ENCODE assay signal across 11 cellular contexts in genomic region chr2:54949431-54949830, GRCh38.
"Had no signal": no experiment of that assay in that cellular context is flagged by ENCODE, and none has a peak within 500 bp of the region (broad histone marks: within the 10 kb centered on the region; RNA-seq: fewer than 3 reads in every experiment).

No MANE protein-coding gene starts in this region.

- H2AFZ ChIP-seq: parathyroid adenoma had no signal

- H3K36me3 ChIP-seq: colonic mucosa, tibial artery, uterus had no signal

- H3K9me3 ChIP-seq: colonic mucosa, tibial artery, uterus had no signal

- H3K4me1 ChIP-seq: colonic mucosa, parathyroid adenoma, uterus had no signal

- H3K4me3 ChIP-seq: colonic mucosa, tibial artery, uterus had no signal

- ATAC-seq: activated CD4-positive, CD25-positive, alpha-beta regulatory T cell treated with anti-CD3 and anti-CD28 coated beads, Interleukin-2, amount 50 U/mL, for 24 hours; esophagus mucosa had no signal

- H3K4me3 Mint-ChIP-seq: activated naive CD4-positive, alpha-beta T cell treated with anti-CD3 and anti-CD28 coated beads, Interleukin-2, amount 10 ng/mL, durations not matched to agents 7 days and 5 days had no signal

- H3K27ac ChIP-seq: colonic mucosa, parathyroid adenoma, tibial artery, uterus had no signal

- H3K9ac ChIP-seq: parathyroid adenoma had no signal

- H3K27ac Mint-ChIP-seq: activated naive CD4-positive, alpha-beta T cell treated with anti-CD3 and anti-CD28 coated beads, Interleukin-2, amount 10 ng/mL, durations not matched to agents 7 days and 5 days; activated T-helper 2 cell treated with anti-CD3 and anti-CD28 coated beads, Interferon-gamma antibody, Interleukin-2, Interleukin-4, amounts not matched to agents 10 μg/mL and 5 μg/mL and 100 μg/mL, durations not matched to agents 14 hours and 24 hours and 36 hours had no signal

- DNase-seq: activated naive CD4-positive, alpha-beta T cell treated with anti-CD3 and anti-CD28 coated beads, Interleukin-2, amount 10 ng/mL, durations not matched to agents 7 days and 5 days; colonic mucosa; kidney glomerular epithelial cell; stimulated activated CD4-positive, alpha-beta T cell treated with anti-CD3 and anti-CD28 coated beads, Interleukin-12 subunit alpha, Interleukin-12 subunit beta, amount 100 ng/mL, for 4 hours; stimulated activated CD4-positive, alpha-beta T cell treated with anti-CD3 and anti-CD28 coated beads, Interleukin-2, amount 100 ng/mL, for 24 hours; tibial artery; uterus had no signal

- H3K27me3 ChIP-seq: colonic mucosa, tibial artery, uterus had no signal

- H3K36me3 Mint-ChIP-seq: activated naive CD4-positive, alpha-beta T cell treated with anti-CD3 and anti-CD28 coated beads, Interleukin-2, amount 10 ng/mL, durations not matched to agents 7 days and 5 days had no signal
